In the genomic region with DNA sequence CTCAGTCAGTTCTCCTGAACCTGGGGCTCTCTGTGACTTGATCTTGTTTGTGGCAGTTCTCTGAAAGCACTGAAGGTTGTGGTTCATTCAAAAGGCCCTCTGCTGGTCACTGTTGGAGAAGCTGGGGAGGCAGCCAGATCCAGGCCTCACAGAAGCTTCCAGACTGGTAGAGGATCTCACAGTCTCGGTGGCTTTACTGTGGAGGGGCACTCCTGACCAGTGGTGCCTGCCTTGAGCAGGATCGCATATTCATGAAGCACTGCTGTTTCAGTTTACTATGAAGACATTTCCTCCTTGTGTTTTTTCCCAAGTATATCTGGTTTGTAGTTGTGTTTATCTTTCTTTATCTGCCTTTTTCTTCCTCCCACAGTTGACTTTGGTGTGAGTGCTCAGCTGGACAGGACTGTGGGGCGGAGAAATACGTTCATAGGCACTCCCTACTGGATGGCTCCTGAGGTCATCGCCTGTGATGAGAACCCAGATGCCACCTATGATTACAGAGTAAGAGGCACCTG, we compare ENCODE assay signal across 8 cellular contexts.
DNase-seq lines count a peak whose midpoint lies in the region; ATAC-seq, FAIRE-seq and TF ChIP-seq lines count a peak whose summit lies in the region.

No MANE protein-coding gene starts in this region.

- H4K91ac ChIP-seq in H1 (replicated peaks; ENCODE audit: insufficient read length, low read length): no peak overlapping the region

- no peak for TF ChIP-seq POLR2A in H1 (IDR thresholded peaks at IDR 0.05; ENCODE audit: control extremely low read depth in 1 of 2, low read depth in 2 of 2, low read length in 2 of 2)

- BruUV-seq in A673 (replicated peaks; lab: Mats Ljungman, UMichigan): no TSS peak

- FAIRE-seq in H1 (lab: Jason Lieb, UNC): peak; percentile 28

- CTCF ChIA-PET in A673 (lab: Charles Lee) (interaction anchor here (0.6 to 2.0 kb wide), 8 partner anchors 48 to 489 kb away, joined by 3 to 17 read pairs (median 8); a partner anchor contains a TSS), H1 (lab: Charles Lee; ENCODE audit: partially characterized antibody) (interaction anchor here (0.6 to 5.9 kb wide), 35 partner anchors 9 to 443 kb away, joined by 3 to 37 read pairs (median 4); no protein-coding TSS in a partner anchor)

- H3K4me2 ChIP-seq in H1 (ENCODE audit: insufficient read depth in 1 of 2, low read depth in 2 of 2, low read length in 2 of 2): no peak overlapping the region

- TF ChIP-seq RAD21 in H1 (IDR thresholded peaks at IDR 0.05 in 1 of 2, conservative IDR thresholded peaks at IDR 0.05 in 1 of 2; ENCODE audit: low read depth in 2 of 2, low read length in 2 of 2): peak; percentile 62 to 72

- no peak overlapping the region for H3K14ac ChIP-seq in H1 (ENCODE audit: insufficient read length)

- H3K4me1 ChIP-seq in A673 (ENCODE audit: insufficient read depth, low read length, poor library complexity, severe bottlenecking): no peaks in the 10 kb centered on the region
- peaks cover 0 to 3% (median 1%) of the 10 kb centered on the region in 4 experiments; a peak in 2 of 7 replicates for H3K4me1 ChIP-seq in H1 (replicated peaks in 1 of 4; ENCODE audit: control insufficient read depth in 3 of 4, insufficient read depth in 4 of 4, low read length in 3 of 4)

- H3K23ac ChIP-seq in H1 (ENCODE audit: insufficient read length): no peak overlapping the region

- POLR2A ChIA-PET in A673 (lab: Charles Lee; ENCODE audit: low non-redundant PET) (no interaction called here), H1 (lab: Charles Lee; ENCODE audit: partially characterized antibody) (interaction anchor here (0.7 to 1.0 kb wide), 2 partner anchors 133 to 624 kb away, joined by 3 read pairs; no protein-coding TSS in a partner anchor)

- no peak overlapping the region for H3K27ac ChIP-seq in A673 (ENCODE audit: low read depth, low read length, poor library complexity, severe bottlenecking)
- H3K27ac ChIP-seq in H1 (ENCODE audit: low read depth, low read length): no peak overlapping the region

- in situ Hi-C loops in GM13976 (cut with MboI; ENCODE audit: low sequenced_read_pairs, unreplicated experiment): loop anchor here (25.0 kb wide), 1 partner anchor 419 kb away; no protein-coding TSS in a partner anchor

- H2BK5ac ChIP-seq in H1 (ENCODE audit: low read depth, low read length): no peak overlapping the region

- H3K18ac ChIP-seq in H1 (ENCODE audit: extremely low read depth, low read length): no peak overlapping the region

- no peak overlapping the region for H4K5ac ChIP-seq in H1 (ENCODE audit: insufficient read length, low read depth, low read length)

- no peaks in the 10 kb centered on the region for H3K79me2 ChIP-seq in H1 (ENCODE audit: control insufficient read depth in 1 of 2, insufficient read depth in 2 of 2, low read length in 2 of 2)

- no peak overlapping the region for H3K56ac ChIP-seq in H1 (replicated peaks; ENCODE audit: insufficient read length, low read depth, low read length)

- 84% methylated on average over 5 of the region's 5 CpGs; no CpG with 5 or more reads in 1 of the 2 experiments for WGBS in H1 (ENCODE audit: extremely low coverage in 1 of 2, insufficient coverage in 1 of 2, insufficient read length in 1 of 2, insufficient replicate concordance in 2 of 2, low coverage in 1 of 2, low lambda C conversion rate in 2 of 2, missing lambda C conversion rate in 1 of 2), 2 experiments

- H2BK20ac ChIP-seq in H1 (ENCODE audit: low read length): no peak overlapping the region

- intact Hi-C loops in A673 (cut with micrococcal nuclease; ENCODE audit: unreplicated experiment): loop anchor here (5.0 kb wide), 3 partner anchors 64 to 314 kb away; a partner anchor contains a TSS

- no peak overlapping the region for H2BK12ac ChIP-seq in H1 (ENCODE audit: low read depth, low read length)

- TF ChIP-seq EP300 in H1 (IDR thresholded peaks at IDR 0.05; ENCODE audit: borderline replicate concordance in 1 of 2, low read depth in 2 of 2, low read length in 2 of 2): no peak

- no peaks in the 10 kb centered on the region for H3K23me2 ChIP-seq in H1 (ENCODE audit: low read depth, low read length)

- H3K4ac ChIP-seq in H1 (replicated peaks; ENCODE audit: insufficient read length, low read depth, low read length): no peak overlapping the region

- H3K27me3 ChIP-seq in A673 (replicated peaks; ENCODE audit: insufficient read depth, low read depth, low read length, poor library complexity) (no peaks in the 10 kb centered on the region), H1 (replicated peaks in 1 of 4; ENCODE audit: control insufficient read depth in 3 of 4, extremely low read depth in 1 of 4, insufficient read depth in 3 of 4, low read length in 3 of 4) (no peaks in the 10 kb centered on the region)

- H3K36me3 ChIP-seq in A673 (ENCODE audit: insufficient read depth, low read length, poor library complexity, severe bottlenecking) (peaks cover 53% of the 10 kb centered on the region), H1 (ENCODE audit: control insufficient read depth in 2 of 4, insufficient read depth in 4 of 4, low read length in 3 of 4) (peaks cover 7 to 58% (median 43%) of the 10 kb centered on the region in 4 experiments)

- no peak overlapping the region for H2AFZ ChIP-seq in H1 (ENCODE audit: low read length)

- no peak overlapping the region for H2BK15ac ChIP-seq in H1 (ENCODE audit: low read length)

- peak; percentile 71 for TF ChIP-seq CTCF in A673 (conservative IDR thresholded peaks at IDR 0.05; ENCODE audit: low read depth, low read length)
- TF ChIP-seq CTCF in GM13976 (IDR thresholded peaks at IDR 0.05; ENCODE audit: borderline replicate concordance, control extremely low read depth, extremely low read depth, insufficient read depth, missing control alignments): peak; percentile 58
- TF ChIP-seq CTCF in H1 (IDR thresholded peaks at IDR 0.05; ENCODE audit: control extremely low read depth in 1 of 3, insufficient read depth in 1 of 3, low read depth in 1 of 3, low read length in 3 of 3): peak; percentile 44 to 80 (median 77)

- DNase-seq in A673 (ENCODE audit: low spot score) (peak; percentile 73), GM13976 (ENCODE audit: low spot score) (peak; percentile 57), NCI-H526 treated with DMSO at 0.1 percent for 48 hours (lab: John Stamatoyannopoulos, UW) (peak; percentile 43), H1 (ENCODE audit: low read depth in 1 of 2, low spot score in 2 of 2) (peak in 1 of 2 experiments; percentile 70), mucosa of gallbladder (ENCODE audit: low spot score) (peak; percentile 80)
- peak; percentile 80 for DNase-seq in activated CD8-positive, alpha-beta memory T cell treated with anti-CD3 and anti-CD28 coated beads for 24 hours
- DNase-seq in stimulated activated CD8-positive, alpha-beta memory T cell treated with anti-CD3 and anti-CD28 coated beads, Interleukin-4, amount 100 ng/mL, for 48 hours: peak; percentile 71

- no peaks in the 10 kb centered on the region for H3K79me1 ChIP-seq in H1 (ENCODE audit: low read depth, low read length)

- H4K8ac ChIP-seq in H1 (ENCODE audit: extremely low read depth, insufficient read depth, low read length): no peak overlapping the region

- H2AK5ac ChIP-seq in H1 (ENCODE audit: low read depth, low read length): no peak overlapping the region

- peak; percentile 64 for ATAC-seq in HG03064 (IDR thresholded peaks at IDR 0.05; ENCODE audit: low read depth, unreplicated experiment)

- H3K9me3 ChIP-seq in A673 (ENCODE audit: low read depth, low read length, poor library complexity, severe bottlenecking) (no peaks in the 10 kb centered on the region), H1 (ENCODE audit: insufficient read depth in 2 of 2, low read depth in 1 of 2, low read length in 1 of 2) (no peaks in the 10 kb centered on the region)

- H3K4me3 ChIP-seq in A673 (ENCODE audit: low read depth, low read length, poor library complexity, severe bottlenecking): no peak overlapping the region
- H3K4me3 ChIP-seq in H1 (ENCODE audit: extremely low read depth in 1 of 4, insufficient read depth in 2 of 4, low read depth in 3 of 4, low read length in 4 of 4): no peak overlapping the region

- H2BK120ac ChIP-seq in H1 (replicated peaks; ENCODE audit: low read depth, low read length): no peak overlapping the region

- H3K9ac ChIP-seq in H1 (replicated peaks in 1 of 4; ENCODE audit: extremely low read depth in 1 of 4, low read depth in 3 of 4, low read length in 3 of 4): no peak overlapping the region

- H4K20me1 ChIP-seq in H1 (replicated peaks in 1 of 2; ENCODE audit: control insufficient read depth in 1 of 2, insufficient read depth in 2 of 2, low read length in 2 of 2): peaks cover 5 to 13% of the 10 kb centered on the region in 2 experiments

TF ChIP-seq in H1, 55 proteins besides CTCF, POLR2A, EP300 and RAD21:
- TF ChIP-seq CBX5 (IDR thresholded peaks at IDR 0.05; ENCODE audit: low read depth, low read length) (no peak), ASH2L (IDR thresholded peaks at IDR 0.05; ENCODE audit: low read length) (peak; percentile 35), SIRT6 (IDR thresholded peaks at IDR 0.05; ENCODE audit: low read length) (no peak)
